8 cellular contexts compared by ENCODE assay signal in genomic region chr9:14692918-14693861, GRCh38. TPM values are rescaled to one million over a fixed set of nuclear protein-coding genes. Genes with fewer than 3 reads are reported as not detected.
A peak's percentile ranks its signal among the peaks of the same experiment; 100 is the strongest.
DNase-seq lines count a peak whose midpoint lies in the region; ATAC-seq and TF ChIP-seq lines count a peak whose summit lies in the region.

Gene ZDHHC21, minus strand, starts transcription at chr9:14693432. Its CDS starts 19,092 bp downstream, at chr9:14674340.

- ATAC-seq in GM18505 (IDR thresholded peaks at IDR 0.05; ENCODE audit: unreplicated experiment) (peak; percentile 89), HG02943 (IDR thresholded peaks at IDR 0.05; ENCODE audit: low read depth, unreplicated experiment) (peak; percentile 70)

- H3K4me3 Mint-ChIP-seq in activated CD4-positive, alpha-beta T cell treated with anti-CD3 and anti-CD28 coated beads, Interleukin-2, amount 10 ng/mL, durations not matched to agents 24 days and 14 days: peak within 1 kb of the TSS; percentile 96

- peaks cover 35% of the 10 kb centered on the region for H3K4me1 Mint-ChIP-seq in activated CD4-positive, alpha-beta T cell treated with anti-CD3 and anti-CD28 coated beads, Interleukin-2, amount 10 ng/mL, durations not matched to agents 24 days and 14 days

- H3K27ac Mint-ChIP-seq in activated CD4-positive, alpha-beta T cell treated with anti-CD3 and anti-CD28 coated beads, Interleukin-2, amount 10 ng/mL, durations not matched to agents 24 days and 14 days: peak within 1 kb of the TSS; percentile 95

- H3K36me3 Mint-ChIP-seq in activated CD4-positive, alpha-beta T cell treated with anti-CD3 and anti-CD28 coated beads, Interleukin-2, amount 10 ng/mL, durations not matched to agents 24 days and 14 days (ENCODE audit: low read depth): peaks cover 17% of the 10 kb centered on the region

- peak within 1 kb of the TSS; percentile 48 for H3K4me3 ChIP-seq in lower leg skin (ENCODE audit: low read depth, poor library complexity, severe bottlenecking)

- intact Hi-C loops in activated CD4-positive, alpha-beta T cell treated with anti-CD3 and anti-CD28 coated beads, Interleukin-2, amount 10 ng/mL, durations not matched to agents 24 days and 14 days (cut with micrococcal nuclease): loop anchor here (2.0 kb wide), 2 partner anchors 22 to 370 kb away; no protein-coding TSS in a partner anchor
- intact Hi-C loops in lower leg skin (cut with DNase I; ENCODE audit: low total_unique reads): no loop called here

- TF ChIP-seq POLR2A in GM18505 (IDR thresholded peaks at IDR 0.05; ENCODE audit: borderline replicate concordance, extremely low read depth, insufficient read depth, insufficient read length) (peak; percentile 85), lower leg skin (IDR thresholded peaks at IDR 0.05) (no peak)

- WGBS in lower leg skin, 2 donors: 2 to 3% methylated on average over 51 to 67 of the region's 79 CpGs

- no peak for TF ChIP-seq CTCF in lower leg skin (IDR thresholded peaks at IDR 0.05)

- peaks cover 18% of the 10 kb centered on the region for H3K27me3 Mint-ChIP-seq in activated CD4-positive, alpha-beta T cell treated with anti-CD3 and anti-CD28 coated beads, Interleukin-2, amount 10 ng/mL, durations not matched to agents 24 days and 14 days

- DNase-seq in A172 (ENCODE audit: low spot score) (peak; percentile 11), NCI-H2196 (lab: John Stamatoyannopoulos, UW; ENCODE audit: unreplicated experiment) (peak; percentile 81), dermis microvascular lymphatic vessel endothelial cell (ENCODE audit: low read depth in 2 of 2) (peak; percentile 10 to 60), lower leg skin (ENCODE audit: low spot score in 2 of 2) (peak; percentile 34 to 91)
- peak; percentile 88 for DNase-seq in activated CD4-positive, alpha-beta T cell treated with anti-CD3 and anti-CD28 coated beads, Interleukin-2, amount 10 ng/mL, durations not matched to agents 24 days and 14 days
- DNase-seq in stimulated activated CD4-positive, alpha-beta T cell treated with anti-CD3 and anti-CD28 coated beads, Interleukin-4, amount 100 ng/mL, for 48 hours (ENCODE audit: low read depth in 2 of 2): peak; percentile 39 to 46

- H3K9me3 Mint-ChIP-seq in activated CD4-positive, alpha-beta T cell treated with anti-CD3 and anti-CD28 coated beads, Interleukin-2, amount 10 ng/mL, durations not matched to agents 24 days and 14 days: no peaks in the 10 kb centered on the region

RNA-seq across cellular contexts. Expression of gene ZDHHC21, which starts in this region (rescaled TPM):
- 5.8 and 11.1 TPM in 2 replicates for total RNA-seq in A172 (2014; rRNA removed; shearing (Covaris generic))
- 11.2 and 11.6 TPM in 2 replicates for total RNA-seq in activated CD4-positive, alpha-beta T cell treated with anti-CD3 and anti-CD28 coated beads, Interleukin-2, amount 10 ng/mL, durations not matched to agents 24 days and 14 days
- total RNA-seq in dermis microvascular lymphatic vessel endothelial cell: 8.3 and 9.6 TPM in 2 replicates
- total RNA-seq in lower leg skin: 10 to 100 TPM in 1 of 4 donors, 1 to 10 TPM in 3; 4.6 to 10.2 (median 7.7) TPM

Comparison
In these comparisons a context has a peak if more than half of its experiments do, and no peak if none do; other contexts are left out.
1. Peak in every context shown above with its lines: DNase-seq, ATAC-seq and H3K4me3 ChIP-seq.
2. DNase-seq: peak in every context shown above with its lines; median percentile 88 in activated CD4-positive, alpha-beta T cell treated with anti-CD3 and anti-CD28 coated beads, Interleukin-2, amount 10 ng/mL, durations not matched to agents 24 days and 14 days; 81 in NCI-H2196; 62 in lower leg skin; 42 in stimulated activated CD4-positive, alpha-beta T cell treated with anti-CD3 and anti-CD28 coated beads, Interleukin-4, amount 100 ng/mL, for 48 hours; 35 in dermis microvascular lymphatic vessel endothelial cell; 11 in A172.